Comparison of ENCODE assay signal across 8 cellular contexts in the genomic region with DNA sequence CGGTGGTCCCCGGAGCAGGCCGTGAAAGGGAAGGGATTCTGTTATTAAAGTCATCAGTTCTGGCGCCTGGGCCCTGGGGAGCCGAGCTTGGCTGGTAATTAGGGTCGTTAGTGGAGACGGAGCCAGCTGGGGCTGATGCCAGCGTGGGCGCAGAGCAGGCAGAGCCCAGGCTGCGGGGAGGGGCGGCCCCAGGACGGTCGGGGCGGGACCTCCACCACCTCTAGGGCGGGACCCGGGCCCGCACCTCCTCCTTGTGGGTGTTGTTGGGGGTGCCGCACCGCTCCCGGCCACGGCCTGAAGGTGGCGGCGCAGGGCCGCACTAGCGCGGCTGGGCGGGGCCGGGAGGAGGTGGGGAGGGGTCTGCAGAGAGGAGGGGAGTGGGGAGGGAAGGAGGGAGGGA.
A peak's percentile ranks its signal among the peaks of the same experiment; 100 is the strongest.
DNase-seq lines count a peak whose midpoint lies in the region; FAIRE-seq and TF ChIP-seq lines count a peak whose summit lies in the region.

No MANE protein-coding gene starts in this region.

- TF ChIP-seq POLR2A in endothelial cell of umbilical vein (IDR thresholded peaks at IDR 0.05; ENCODE audit: low read depth, low read length), result no peak

- no peak overlapping the region; the same call in 1 of the 2 replicates for H3K4me3 Mint-ChIP-seq in HFFc6
- no peak overlapping the region for H3K4me3 Mint-ChIP-seq in osteocyte (ENCODE audit: unreplicated experiment)
- no peak overlapping the region for H3K4me3 Mint-ChIP-seq in CD8-positive, alpha-beta memory T cell

- H3K9ac ChIP-seq in endothelial cell of umbilical vein (replicated peaks; ENCODE audit: extremely low read depth, insufficient read depth, low read length), result no peak overlapping the region

- peak; percentile 89 for DNase-seq in DMS153 treated with DMSO at 0.1 percent for 48 hours (lab: John Stamatoyannopoulos, UW; ENCODE audit: unreplicated experiment)
- DNase-seq in HFFc6, result no peak
- peak; percentile 13 for DNase-seq in OCI-LY7 (ENCODE audit: low spot score)
- DNase-seq in endothelial cell of umbilical vein (ENCODE audit: low read depth, low spot score), result peak; percentile 47
- no peak for DNase-seq in osteocyte (ENCODE audit: extremely low spot score, unreplicated experiment)
- no peak for DNase-seq in CD8-positive, alpha-beta memory T cell
- DNase-seq in tibial artery, result no peak
- DNase-seq in AML-193 (lab: John Stamatoyannopoulos, UW), result no peak

- dilution Hi-C loops in endothelial cell of umbilical vein (cut with MboI; ENCODE audit: extremely low pct_ligation_motif_present, low sequenced_read_pairs), result no loop called here

- H3K4me3 ChIP-seq in OCI-LY7 (ENCODE audit: low read depth, low read length, poor library complexity, severe bottlenecking) (no peak overlapping the region), endothelial cell of umbilical vein (replicated peaks in 1 of 3; ENCODE audit: insufficient read depth in 1 of 3, low read depth in 1 of 3, low read length in 3 of 3) (no peak overlapping the region), tibial artery (no peak overlapping the region)
- H3K4me3 ChIP-seq in CD8-positive, alpha-beta memory T cell (ENCODE audit: low read length), result no peak overlapping the region

- no peak overlapping the region for H3K27ac ChIP-seq in OCI-LY7 (ENCODE audit: low read depth, low read length, poor library complexity, severe bottlenecking)
- H3K27ac ChIP-seq in endothelial cell of umbilical vein (ENCODE audit: insufficient read depth, low read depth, low read length), result no peak overlapping the region
- no peak overlapping the region for H3K27ac ChIP-seq in CD8-positive, alpha-beta memory T cell (ENCODE audit: low read depth, low read length)
- H3K27ac ChIP-seq in tibial artery, result no peak overlapping the region

- POLR2A ChIA-PET in OCI-LY7 (lab: Charles Lee) (no interaction called here), endothelial cell of umbilical vein (lab: Charles Lee) (no interaction called here)
- POLR2A ChIA-PET in CD8-positive, alpha-beta memory T cell (lab: Charles Lee), result no interaction called here

- TF ChIP-seq CTCF in HFFc6 (IDR thresholded peaks at IDR 0.05) (peak; percentile 75), OCI-LY7 (conservative IDR thresholded peaks at IDR 0.05; ENCODE audit: low read length) (0 out of 2 replicates have a peak, but pooled peaks have one; percentile 43), endothelial cell of umbilical vein (IDR thresholded peaks at IDR 0.05; ENCODE audit: extremely low read depth in 1 of 2, insufficient read depth in 1 of 2, low read depth in 1 of 2, low read length in 2 of 2) (peak; percentile 43 to 76), osteocyte (IDR thresholded peaks at IDR 0.05) (peak; percentile 16), tibial artery (IDR thresholded peaks at IDR 0.05) (peak in 1 of 2 experiments; percentile 25)

- H3K9me2 ChIP-seq in OCI-LY7 (ENCODE audit: insufficient read depth, low read length), result no peaks in the 10 kb centered on the region

- CTCF ChIA-PET in OCI-LY7 (lab: Charles Lee; ENCODE audit: unreplicated experiment) (no interaction called here), endothelial cell of umbilical vein (lab: Charles Lee) (interaction anchor here (1.0 to 6.4 kb wide), 7 partner anchors 19 to 673 kb away, joined by 3 to 71 read pairs (median 4); no protein-coding TSS in a partner anchor)
- CTCF ChIA-PET in CD8-positive, alpha-beta memory T cell (lab: Charles Lee), result no interaction called here

- H3K9me3 ChIP-seq in OCI-LY7 (ENCODE audit: low read length) (no peaks in the 10 kb centered on the region), endothelial cell of umbilical vein (replicated peaks; ENCODE audit: control insufficient read depth, insufficient read depth, low read length) (no peaks in the 10 kb centered on the region), tibial artery (no peaks in the 10 kb centered on the region)
- H3K9me3 ChIP-seq in CD8-positive, alpha-beta memory T cell (ENCODE audit: low read length), result no peaks in the 10 kb centered on the region

- no peaks in the 10 kb centered on the region for H3K79me2 ChIP-seq in OCI-LY7 (ENCODE audit: insufficient read depth, low read depth, low read length)
- H3K79me2 ChIP-seq in endothelial cell of umbilical vein (ENCODE audit: control insufficient read depth, insufficient read depth, low read length), result no peaks in the 10 kb centered on the region

- H3K4me1 Mint-ChIP-seq in HFFc6 (ENCODE audit: low read depth) (peaks cover 38% of the 10 kb centered on the region), osteocyte (ENCODE audit: unreplicated experiment) (peaks cover 28% of the 10 kb centered on the region)
- peaks cover 0 to 3% (median 0%) of the 10 kb centered on the region in 3 donors for H3K4me1 Mint-ChIP-seq in CD8-positive, alpha-beta memory T cell

- H3K36me3 ChIP-seq in OCI-LY7 (ENCODE audit: insufficient read depth, low read length) (no peaks in the 10 kb centered on the region), endothelial cell of umbilical vein (ENCODE audit: control insufficient read depth in 2 of 2, extremely low read depth in 1 of 2, insufficient read depth in 2 of 2, low read length in 2 of 2) (no peaks in the 10 kb centered on the region), tibial artery (no peaks in the 10 kb centered on the region)
- H3K36me3 ChIP-seq in CD8-positive, alpha-beta memory T cell (ENCODE audit: insufficient read depth, low read length), result no peaks in the 10 kb centered on the region

- no peaks in the 10 kb centered on the region for H4K20me1 ChIP-seq in OCI-LY7 (ENCODE audit: insufficient read depth, low read length)
- H4K20me1 ChIP-seq in endothelial cell of umbilical vein (replicated peaks; ENCODE audit: control insufficient read depth, extremely low read depth, insufficient read depth, low read length), result no peaks in the 10 kb centered on the region

- H3K36me3 Mint-ChIP-seq in HFFc6 (ENCODE audit: low read depth) (no peaks in the 10 kb centered on the region), osteocyte (ENCODE audit: unreplicated experiment) (no peaks in the 10 kb centered on the region)
- H3K36me3 Mint-ChIP-seq in CD8-positive, alpha-beta memory T cell, result no peaks in the 10 kb centered on the region

- no peaks in the 10 kb centered on the region for H3K9me1 ChIP-seq in endothelial cell of umbilical vein (replicated peaks; ENCODE audit: control insufficient read depth, extremely low read depth, insufficient read depth, low read length)

- H3K27me3 Mint-ChIP-seq in HFFc6 (ENCODE audit: insufficient read depth) (peaks cover 12% of the 10 kb centered on the region), osteocyte (ENCODE audit: unreplicated experiment) (peaks cover 18% of the 10 kb centered on the region)
- peaks cover 25 to 36% of the 10 kb centered on the region in 2 donors for H3K27me3 Mint-ChIP-seq in CD8-positive, alpha-beta memory T cell

- intact Hi-C loops in OCI-LY7 (cut with micrococcal nuclease; ENCODE audit: unreplicated experiment) (no loop called here), endothelial cell of umbilical vein (cut with micrococcal nuclease) (loop anchor here (1.0 kb wide), 1 partner anchor 86 kb away; no protein-coding TSS in a partner anchor), tibial artery (cut with DNase I; ENCODE audit: low total_unique reads) (no loop called here)

- H3K27ac Mint-ChIP-seq in HFFc6 (no peak overlapping the region), osteocyte (ENCODE audit: unreplicated experiment) (no peak overlapping the region)
- H3K27ac Mint-ChIP-seq in CD8-positive, alpha-beta memory T cell, result no peak overlapping the region

- H3K4me2 ChIP-seq in OCI-LY7 (ENCODE audit: low read length) (no peak overlapping the region), endothelial cell of umbilical vein (ENCODE audit: insufficient read depth, low read length) (no peak overlapping the region)

- H3K27me3 ChIP-seq in endothelial cell of umbilical vein (ENCODE audit: control insufficient read depth in 2 of 2, insufficient read depth in 2 of 2, low read length in 2 of 2) (peaks cover 10 to 12% of the 10 kb centered on the region in 2 experiments), tibial artery (peaks cover 0 to 19% of the 10 kb centered on the region in 2 donors)
- H3K27me3 ChIP-seq in CD8-positive, alpha-beta memory T cell (ENCODE audit: insufficient read depth, low read length, poor library complexity, severe bottlenecking), result peaks cover 13% of the 10 kb centered on the region

- H3K9me3 Mint-ChIP-seq in HFFc6 (no peaks in the 10 kb centered on the region), osteocyte (ENCODE audit: unreplicated experiment) (no peaks in the 10 kb centered on the region)
- peaks cover 0 to 6% (median 0%) of the 10 kb centered on the region in 5 donors for H3K9me3 Mint-ChIP-seq in CD8-positive, alpha-beta memory T cell

- FAIRE-seq in endothelial cell of umbilical vein (lab: Jason Lieb, UNC), result peak; percentile 69

- no TSS peak for BruUV-seq in OCI-LY7 (replicated peaks; lab: Mats Ljungman, UMichigan)
- BruUV-seq in endothelial cell of umbilical vein (replicated peaks; lab: Mats Ljungman, UMichigan), result no TSS peak

- H3K4me1 ChIP-seq in OCI-LY7 (ENCODE audit: insufficient read depth, low read length, poor library complexity, severe bottlenecking) (peaks cover 16% of the 10 kb centered on the region), endothelial cell of umbilical vein (ENCODE audit: control insufficient read depth, extremely low read depth, insufficient read depth, low read length) (peaks cover 38% of the 10 kb centered on the region), tibial artery (peaks cover 0 to 32% (median 18%) of the 10 kb centered on the region in 4 donors)
- no peaks in the 10 kb centered on the region for H3K4me1 ChIP-seq in CD8-positive, alpha-beta memory T cell (ENCODE audit: insufficient read depth, low read length)

- H2AFZ ChIP-seq in OCI-LY7 (ENCODE audit: low read length), result no peak overlapping the region
- H2AFZ ChIP-seq in endothelial cell of umbilical vein (ENCODE audit: low read depth, low read length), result peak overlapping the region; percentile 37

TF ChIP-seq in endothelial cell of umbilical vein, 7 proteins besides CTCF, POLR2A, EP300 and RAD21:
- no peak for TF ChIP-seq EZH2 (IDR thresholded peaks at IDR 0.05; ENCODE audit: borderline replicate concordance, low read depth, low read length, severe bottlenecking)
- no peak for TF ChIP-seq POLR2AphosphoS5 (IDR thresholded peaks at IDR 0.05; ENCODE audit: insufficient read depth, low read depth, low read length)
- TF ChIP-seq JUN (IDR thresholded peaks at IDR 0.05; ENCODE audit: borderline replicate concordance, insufficient read depth, insufficient read length, low read depth), result no peak
- no peak for TF ChIP-seq MYC (IDR thresholded peaks at IDR 0.05; ENCODE audit: low read depth, low read length)
- no peak for TF ChIP-seq GATA2 (IDR thresholded peaks at IDR 0.05; ENCODE audit: insufficient read depth, insufficient read length, low read depth, low read length)
- TF ChIP-seq, protein P1, sequence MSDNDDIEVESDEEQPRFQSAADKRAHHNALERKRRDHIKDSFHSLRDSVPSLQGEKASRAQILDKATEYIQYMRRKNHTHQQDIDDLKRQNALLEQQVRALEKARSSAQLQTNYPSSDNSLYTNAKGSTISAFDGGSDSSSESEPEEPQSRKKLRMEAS (IDR thresholded peaks at IDR 0.05; ENCODE audit: insufficient read depth, insufficient read length), result no peak
- no peak for TF ChIP-seq FOS (IDR thresholded peaks at IDR 0.05; ENCODE audit: borderline replicate concordance, insufficient read depth, low read length)

Comparison
In these comparisons a context has a peak if more than half of its experiments do, and no peak if none do; other contexts are left out.
1. DNase-seq: peak in DMS153 treated with DMSO at 0.1 percent for 48 hours (single experiment), OCI-LY7 (single experiment) and endothelial cell of umbilical vein (single experiment); none in HFFc6 (single experiment), osteocyte (single experiment), CD8-positive, alpha-beta memory T cell (0 of 5), tibial artery (0 of 2) and AML-193 (0 of 2).